8 cellular contexts compared by ENCODE assay signal in genomic region chr5:119329701-119330100, GRCh38. TPM values are rescaled to one million over a fixed set of nuclear protein-coding genes. Genes with fewer than 3 reads are reported as not detected.
DNase-seq lines count a peak whose midpoint lies in the region; ATAC-seq and TF ChIP-seq lines count a peak whose summit lies in the region.

No MANE protein-coding gene starts in this region.

- no peaks in the 10 kb centered on the region for H3K9me3 ChIP-seq in DND-41 (ENCODE audit: insufficient read depth, low read length, severe bottlenecking)
- H3K9me3 ChIP-seq in effector memory CD4-positive, alpha-beta T cell (ENCODE audit: control insufficient read depth, low read length): no peaks in the 10 kb centered on the region
- H3K9me3 ChIP-seq in Karpas-422 (ENCODE audit: low read length): no peaks in the 10 kb centered on the region

- peak overlapping the region; percentile 57 to 89 (median 59) for H3K4me3 Mint-ChIP-seq in T-cell

- peaks cover 2% of the 10 kb centered on the region for H3K36me3 Mint-ChIP-seq in T-cell

- H3K9ac ChIP-seq in DND-41 (ENCODE audit: low read depth, low read length) (peak overlapping the region; percentile 12), Karpas-422 (ENCODE audit: low read length) (no peak overlapping the region)

- no peaks in the 10 kb centered on the region for H3K27me3 Mint-ChIP-seq in T-cell

- H3K9me3 Mint-ChIP-seq in T-cell: no peaks in the 10 kb centered on the region

- H4K20me1 ChIP-seq in DND-41 (ENCODE audit: insufficient read depth, low read length) (peaks cover 24% of the 10 kb centered on the region), Karpas-422 (ENCODE audit: insufficient read depth, low read depth, low read length) (peaks cover 25% of the 10 kb centered on the region; the same call in 1 of the 2 replicates)

- H3K27ac Mint-ChIP-seq in T-cell: peak overlapping the region; percentile 95 to 98

- no peaks in the 10 kb centered on the region for H3K27me3 ChIP-seq in DND-41 (ENCODE audit: insufficient read depth, low read length, poor library complexity)
- H3K27me3 ChIP-seq in effector memory CD4-positive, alpha-beta T cell (replicated peaks; ENCODE audit: control insufficient read depth, insufficient read depth, low read length, poor library complexity, severe bottlenecking): no peaks in the 10 kb centered on the region
- H3K27me3 ChIP-seq in Karpas-422 (ENCODE audit: low read length): no peaks in the 10 kb centered on the region

- H3K4me1 Mint-ChIP-seq in T-cell: peaks cover 90 to 95% (median 94%) of the 10 kb centered on the region in 3 donors

- H3K4me1 ChIP-seq in DND-41 (ENCODE audit: insufficient read depth, low read length): peaks cover 93% of the 10 kb centered on the region
- peaks cover 76% of the 10 kb centered on the region for H3K4me1 ChIP-seq in effector memory CD4-positive, alpha-beta T cell (ENCODE audit: control insufficient read depth, insufficient read depth, low read length, poor library complexity, severe bottlenecking)
- H3K4me1 ChIP-seq in Karpas-422 (ENCODE audit: low read length): peaks cover 36% of the 10 kb centered on the region

- H3K4me3 ChIP-seq in DND-41 (ENCODE audit: low read depth in 1 of 2, low read length in 2 of 2): no peak overlapping the region; a peak in 1 of 4 replicates
- peak overlapping the region; percentile 9 for H3K4me3 ChIP-seq in effector memory CD4-positive, alpha-beta T cell (ENCODE audit: insufficient read depth, low read depth, low read length, poor library complexity, severe bottlenecking)
- no peak overlapping the region for H3K4me3 ChIP-seq in skin epidermis
- H3K4me3 ChIP-seq in Karpas-422 (ENCODE audit: low read length): no peak overlapping the region

- H3K27ac ChIP-seq in DND-41 (ENCODE audit: low read length) (peak overlapping the region; percentile 74), skin epidermis (peak overlapping the region in 11 of 21 experiments; percentile 10 to 85 (median 48)), Karpas-422 (ENCODE audit: low read length) (no peak overlapping the region)
- peak overlapping the region; percentile 94 for H3K27ac ChIP-seq in effector memory CD4-positive, alpha-beta T cell (ENCODE audit: insufficient read depth, low read length, poor library complexity, severe bottlenecking)

- no peak for ATAC-seq in DND-41 (ENCODE audit: insufficient read depth, low read depth)
- no peak for ATAC-seq in T-cell (replicated peaks in 1 of 4)
- no peak for ATAC-seq in HG03571 (IDR thresholded peaks at IDR 0.05; ENCODE audit: unreplicated experiment)

- no peak overlapping the region for H2AFZ ChIP-seq in DND-41 (ENCODE audit: low read depth, low read length)
- H2AFZ ChIP-seq in Karpas-422 (ENCODE audit: low read length): no peak overlapping the region

- H3K4me2 ChIP-seq in DND-41 (ENCODE audit: insufficient read depth, low read length) (peak overlapping the region; percentile 54), Karpas-422 (ENCODE audit: low read depth, low read length, poor library complexity, severe bottlenecking) (no peak overlapping the region)

- H3K9me2 ChIP-seq in Karpas-422 (replicated peaks; ENCODE audit: insufficient read depth, low read length): no peaks in the 10 kb centered on the region

- POLR2A ChIA-PET in T-cell (lab: Charles Lee): interaction anchor here (0.5 to 1.2 kb wide), 5 partner anchors 9 to 51 kb away, joined by 3 to 5 read pairs (median 4); no protein-coding TSS in a partner anchor

- DNase-seq in DND-41: no peak
- no peak for DNase-seq in T-cell
- DNase-seq in effector memory CD4-positive, alpha-beta T cell: no peak
- DNase-seq in EL: no peak
- no peak for DNase-seq in Karpas-422
- DNase-seq in NCI-H1092 treated with DMSO at 0.1 percent for 48 hours (lab: John Stamatoyannopoulos, UW): no peak

- CTCF ChIA-PET in T-cell (lab: Charles Lee): interaction anchor here in 1 of 2 donors (0.6 to 1.9 kb wide), 9 partner anchors 8 to 342 kb away, joined by 3 to 6 read pairs (median 4); partner anchors contain the start of gene DTWD2

- TF ChIP-seq CTCF in DND-41 (IDR thresholded peaks at IDR 0.05; ENCODE audit: borderline replicate concordance, extremely low read depth, low read length, poor library complexity, severe bottlenecking): no peak

- peaks cover 24% of the 10 kb centered on the region for H3K36me3 ChIP-seq in DND-41 (ENCODE audit: insufficient read depth, low read length)
- H3K36me3 ChIP-seq in effector memory CD4-positive, alpha-beta T cell (ENCODE audit: control insufficient read depth, insufficient read depth, low read length): no peaks in the 10 kb centered on the region
- no peaks in the 10 kb centered on the region for H3K36me3 ChIP-seq in Karpas-422 (ENCODE audit: insufficient read depth, low read length)

- H3K79me2 ChIP-seq in DND-41 (ENCODE audit: insufficient read depth, low read length) (peaks cover 94% of the 10 kb centered on the region), Karpas-422 (ENCODE audit: low read length) (no peaks in the 10 kb centered on the region)

RNA-seq across cellular contexts. Expression of gene TNFAIP8, which starts 26.1 kb away (rescaled TPM):
- total RNA-seq in T-cell: 100 to 1,000 TPM; 128 to 145 (median 135) TPM
- total RNA-seq in Karpas-422 (2014; rRNA removed; shearing (Covaris generic); ENCODE audit: low replicate concordance): 34.5 and 58.7 TPM in 2 replicates
